ENCODE assay signal across 9 cellular contexts in the genomic region with DNA sequence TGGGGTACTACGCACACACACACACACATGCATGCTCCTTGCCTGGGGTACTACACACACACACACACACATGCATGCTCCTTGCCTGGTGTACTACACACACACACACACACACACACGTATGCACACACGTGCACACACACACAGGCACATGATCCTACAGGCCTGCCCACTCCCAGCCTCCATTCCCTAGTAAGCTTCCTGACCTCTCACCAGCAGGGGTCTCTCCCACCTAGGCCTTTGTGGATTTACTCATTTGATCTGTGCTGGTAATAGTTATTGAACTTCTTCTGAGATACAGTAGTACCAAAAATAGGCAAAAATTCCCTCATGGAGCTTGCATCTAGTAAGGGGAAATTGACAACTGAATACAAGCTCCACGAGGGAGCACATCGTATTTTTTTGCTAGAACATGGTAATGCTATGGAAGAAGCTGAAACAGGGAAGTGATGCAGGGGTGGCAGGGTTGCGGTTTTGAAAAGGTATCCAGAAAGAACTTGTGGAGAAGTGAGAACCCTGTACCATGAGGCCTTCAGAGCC. TPM values are rescaled to one million over a fixed set of nuclear protein-coding genes. Genes with fewer than 3 reads are reported as not detected.
DNase-seq lines count a peak whose midpoint lies in the region; ATAC-seq and TF ChIP-seq lines count a peak whose summit lies in the region.
"Had no signal": no experiment of that assay in that cellular context is flagged by ENCODE, and none has a peak within 500 bp of the region (broad histone marks: within the 10 kb centered on the region; RNA-seq: fewer than 3 reads in every experiment).

No MANE protein-coding gene starts in this region.

- H3K4me3 Mint-ChIP-seq in CD4-positive, alpha-beta memory T cell: peak overlapping the region in 1 of 8 donors; percentile 4
- H3K4me3 Mint-ChIP-seq in H9: no peak overlapping the region; a peak in 1 of 5 replicates
- no peak overlapping the region for H3K4me3 Mint-ChIP-seq in T-helper 17 cell
- no peak overlapping the region for H3K4me3 Mint-ChIP-seq in osteocyte (ENCODE audit: unreplicated experiment)

- no peaks in the 10 kb centered on the region for H3K36me3 ChIP-seq in CD4-positive, alpha-beta memory T cell (ENCODE audit: insufficient read depth, low read length)

- no peaks in the 10 kb centered on the region for H3K23me2 ChIP-seq in H9 (ENCODE audit: insufficient read length, low read depth, low read length, poor library complexity, severe bottlenecking)

- H3K27ac ChIP-seq in CD4-positive, alpha-beta memory T cell (ENCODE audit: low read depth, low read length): no peak overlapping the region
- no peak overlapping the region for H3K27ac ChIP-seq in H9 (ENCODE audit: insufficient read length, low read depth, low read length)
- H3K27ac ChIP-seq: SK-N-MC had no signal

- intact Hi-C loops in CD4-positive, alpha-beta memory T cell (cut with micrococcal nuclease): loop anchor here (1.0 kb wide), 3 partner anchors 63 to 166 kb away; no protein-coding TSS in a partner anchor

- peaks cover 2% of the 10 kb centered on the region for H4K20me1 ChIP-seq in H9 (ENCODE audit: control insufficient read depth, insufficient read depth, insufficient read length)

- no peak overlapping the region for H2AK5ac ChIP-seq in H9 (ENCODE audit: insufficient read length, low read length)

- H3K14ac ChIP-seq in H9 (ENCODE audit: insufficient read depth, low read length): no peak overlapping the region

- H3K4me1 Mint-ChIP-seq in CD4-positive, alpha-beta memory T cell: peaks cover 11 to 43% (median 24%) of the 10 kb centered on the region in 4 donors
- peaks cover 10 to 15% of the 10 kb centered on the region in 2 experiments for H3K4me1 Mint-ChIP-seq in H9
- H3K4me1 Mint-ChIP-seq in T-helper 17 cell: peaks cover 31% of the 10 kb centered on the region
- peaks cover 26% of the 10 kb centered on the region for H3K4me1 Mint-ChIP-seq in osteocyte (ENCODE audit: unreplicated experiment)

- no peak overlapping the region for H3K18ac ChIP-seq in H9 (ENCODE audit: insufficient read length, low read depth, low read length)

- H2BK12ac ChIP-seq in H9 (ENCODE audit: insufficient read length, low read depth, low read length): no peak overlapping the region

- no peak overlapping the region for H3K23ac ChIP-seq in H9 (ENCODE audit: insufficient read length, low read depth, low read length)

- H3K4me3 ChIP-seq in CD4-positive, alpha-beta memory T cell (ENCODE audit: low read length in 2 of 2): no peak overlapping the region
- H3K4me3 ChIP-seq in fibroblast of mammary gland (ENCODE audit: control insufficient read depth, low read depth, low read length): no peak overlapping the region
- H3K4me3 ChIP-seq: SK-N-MC had no signal

- H2BK120ac ChIP-seq in H9 (ENCODE audit: low read depth, low read length, poor library complexity, severe bottlenecking): no peak overlapping the region

- ATAC-seq in T-helper 17 cell (peak; percentile 44), HG03159 (IDR thresholded peaks at IDR 0.05; ENCODE audit: unreplicated experiment) (no peak)

- no peak for DNase-seq in CD4-positive, alpha-beta memory T cell
- DNase-seq in H9 (peak; percentile 68), T-helper 17 cell (no peak), fibroblast of mammary gland (ENCODE audit: low read depth) (peak; percentile 75), osteocyte (ENCODE audit: extremely low spot score, unreplicated experiment) (no peak), NCI-H1694 treated with DMSO at 0.1 percent for 48 hours (lab: John Stamatoyannopoulos, UW) (no peak), NCI-H128 (lab: John Stamatoyannopoulos, UW; ENCODE audit: unreplicated experiment) (no peak)

- H3K36me3 Mint-ChIP-seq in CD4-positive, alpha-beta memory T cell: no peaks in the 10 kb centered on the region
- H3K36me3 Mint-ChIP-seq in H9 (ENCODE audit: insufficient read depth in 1 of 3, low read depth in 3 of 3) (no peaks in the 10 kb centered on the region), T-helper 17 cell (ENCODE audit: low read depth) (no peaks in the 10 kb centered on the region), osteocyte (ENCODE audit: unreplicated experiment) (peaks cover 2% of the 10 kb centered on the region)

- no peak overlapping the region for H3T11ph ChIP-seq in H9 (ENCODE audit: low read length)

- H3K27me3 ChIP-seq in CD4-positive, alpha-beta memory T cell (ENCODE audit: insufficient read depth, low read length): no peaks in the 10 kb centered on the region
- H3K27me3 ChIP-seq in H9 (ENCODE audit: insufficient read depth, low read length): no peaks in the 10 kb centered on the region

- no peak overlapping the region for H2BK15ac ChIP-seq in H9 (ENCODE audit: low read depth, low read length)

- POLR2A ChIA-PET in CD4-positive, alpha-beta memory T cell (lab: Charles Lee; ENCODE audit: partially characterized antibody): interaction anchor here (0.7 to 2.6 kb wide), 8 partner anchors 18 to 165 kb away, joined by 3 to 10 read pairs (median 4); a partner anchor contains a TSS

- H3K4me2 ChIP-seq in H9 (ENCODE audit: insufficient read depth, insufficient read length, low read length): no peak overlapping the region

- H3K56ac ChIP-seq in H9 (ENCODE audit: insufficient read length, low read depth, low read length): no peak overlapping the region

- peaks cover 22% of the 10 kb centered on the region for H3K4me1 ChIP-seq in CD4-positive, alpha-beta memory T cell (ENCODE audit: insufficient read depth, low read length)
- no peaks in the 10 kb centered on the region; the same call in 1 of the 2 replicates for H3K4me1 ChIP-seq in H9 (ENCODE audit: insufficient read depth, low read length)

- H3K27ac Mint-ChIP-seq in CD4-positive, alpha-beta memory T cell: peak overlapping the region in 4 of 7 donors; percentile 49 to 78 (median 64)
- H3K27ac Mint-ChIP-seq in H9 (peak overlapping the region in 2 of 3 experiments; percentile 82 to 91; a peak in 5 of 7 replicates), T-helper 17 cell (no peak overlapping the region), osteocyte (ENCODE audit: unreplicated experiment) (no peak overlapping the region)

- H3K9ac ChIP-seq in H9 (ENCODE audit: extremely low read depth, insufficient read length, low read length): no peak overlapping the region

- no peak overlapping the region for H2AFZ ChIP-seq in H9 (ENCODE audit: low read length)

- no peak overlapping the region for H3K4ac ChIP-seq in H9 (ENCODE audit: low read depth, low read length)

- H4K91ac ChIP-seq in H9 (ENCODE audit: insufficient read length, low read depth, low read length): no peak overlapping the region

- WGBS in H9 (ENCODE audit: extremely low coverage, insufficient read length, low lambda C conversion rate): no CpG with 5 or more reads among the region's 6 CpGs

- H2BK5ac ChIP-seq in H9 (ENCODE audit: insufficient read length, low read length): no peak overlapping the region

- TF ChIP-seq CTCF in H9 (conservative IDR thresholded peaks at IDR 0.05) (peak; percentile 65), fibroblast of mammary gland (conservative IDR thresholded peaks at IDR 0.05; ENCODE audit: control insufficient read depth, insufficient read depth, low read depth, low read length) (peak; percentile 79), osteocyte (IDR thresholded peaks at IDR 0.05) (peak; percentile 59)

- CTCF ChIA-PET in CD4-positive, alpha-beta memory T cell (lab: Charles Lee; ENCODE audit: partially characterized antibody): interaction anchor here (0.7 to 24.3 kb wide), 26 partner anchors 10 to 290 kb away, joined by 3 to 471 read pairs (median 4); a partner anchor contains a TSS

- H4K5ac ChIP-seq in H9 (ENCODE audit: insufficient read length, low read depth, low read length): no peak overlapping the region

- H3K9me3 Mint-ChIP-seq in CD4-positive, alpha-beta memory T cell: no peaks in the 10 kb centered on the region
- no peaks in the 10 kb centered on the region for H3K9me3 Mint-ChIP-seq in H9
- H3K9me3 Mint-ChIP-seq in osteocyte (ENCODE audit: unreplicated experiment): no peaks in the 10 kb centered on the region

- H3K27me3 Mint-ChIP-seq in CD4-positive, alpha-beta memory T cell: no peaks in the 10 kb centered on the region
- peaks cover 1% of the 10 kb centered on the region; the same call in 1 of the 2 replicates for H3K27me3 Mint-ChIP-seq in H9 (ENCODE audit: low read depth)
- no peaks in the 10 kb centered on the region for H3K27me3 Mint-ChIP-seq in T-helper 17 cell
- no peaks in the 10 kb centered on the region for H3K27me3 Mint-ChIP-seq in osteocyte (ENCODE audit: unreplicated experiment)

- no peaks in the 10 kb centered on the region for H3K79me1 ChIP-seq in H9 (ENCODE audit: insufficient read depth, low read depth, low read length, poor library complexity, severe bottlenecking)

- no peak overlapping the region for H2BK20ac ChIP-seq in H9 (ENCODE audit: low read depth, low read length, poor library complexity, severe bottlenecking)

- H4K8ac ChIP-seq in H9 (replicated peaks; ENCODE audit: insufficient read length, low read depth, low read length): no peak overlapping the region

- H3K79me2 ChIP-seq in H9 (ENCODE audit: insufficient read depth, low read length): no peaks in the 10 kb centered on the region

- H3K9me3 ChIP-seq in CD4-positive, alpha-beta memory T cell (ENCODE audit: control insufficient read depth in 1 of 2, low read length in 2 of 2): no peaks in the 10 kb centered on the region
- H3K9me3 ChIP-seq in H9 (ENCODE audit: control insufficient read depth, low read depth, low read length) (no peaks in the 10 kb centered on the region), T-helper 17 cell (ENCODE audit: control insufficient read depth, low read length, poor library complexity, severe bottlenecking) (no peaks in the 10 kb centered on the region)

RNA-seq across cellular contexts. Expression of a gene that starts 19.1 kb away (rescaled TPM):
- 1 to 10 TPM; 3.0 to 3.9 TPM for total RNA-seq in CD4-positive, alpha-beta memory T cell
- 1 to 10 TPM in 1 of 2 donors, not detected in 1; 1.1 TPM for polyA plus RNA-seq in CD4-positive, alpha-beta memory T cell
- 1.7 and 2.3 TPM in 2 replicates for total RNA-seq in H9 (2021)
- 10 to 100 TPM in 1 of 2 donors, 1 to 10 TPM in 1; 3.5 to 12.3 TPM for total RNA-seq in T-helper 17 cell
- 8.7 and 10.3 TPM in 2 replicates for total RNA-seq in osteocyte

RNA-seq across cellular contexts. Expression of a gene that starts 19.2 kb away (rescaled TPM):
- 10 to 100 TPM; 57.1 to 58.4 TPM for total RNA-seq in CD4-positive, alpha-beta memory T cell
- 10 to 100 TPM; 21.5 to 22.1 TPM for polyA plus RNA-seq in CD4-positive, alpha-beta memory T cell
- total RNA-seq in H9 (2021): 36.1 and 37.4 TPM in 2 replicates
- total RNA-seq in T-helper 17 cell: 10 to 100 TPM; 29.2 to 40.1 TPM
- 54.3 and 62.1 TPM in 2 replicates for total RNA-seq in osteocyte

RNA-seq across cellular contexts. Expression of a gene that starts 26.8 kb away (rescaled TPM):
- total RNA-seq in CD4-positive, alpha-beta memory T cell: 10 to 100 TPM; 14.9 to 15.3 TPM
- 10 to 100 TPM; 22.5 to 89.7 TPM for polyA plus RNA-seq in CD4-positive, alpha-beta memory T cell
- total RNA-seq in H9 (2021): 8.2 and 8.5 TPM in 2 replicates
- total RNA-seq in T-helper 17 cell: 100 to 1,000 TPM; 356 to 408 TPM
- 12.8 and 15.1 TPM in 2 replicates for total RNA-seq in osteocyte

Comparison
In these comparisons a context has a peak if more than half of its experiments do, and no peak if none do; other contexts are left out.
1. DNase-seq: peak in H9 (single experiment) and fibroblast of mammary gland (single experiment); none in CD4-positive, alpha-beta memory T cell (0 of 5), T-helper 17 cell (0 of 3), osteocyte (single experiment), NCI-H1694 treated with DMSO at 0.1 percent for 48 hours (single experiment) and NCI-H128 (single experiment).
2. H3K27ac Mint-ChIP-seq: peak in CD4-positive, alpha-beta memory T cell (4 of 7) and H9 (2 of 3); none in T-helper 17 cell (single experiment) and osteocyte (single experiment).
3. RNA of a gene that starts 26.8 kb away (total RNA-seq): 356 to 408 TPM in T-helper 17 cell; 14.9 to 15.3 TPM in CD4-positive, alpha-beta memory T cell, 12.8 to 15.1 TPM in osteocyte and 8.2 to 8.5 TPM in H9; every median in the first group is over 10 times any median in the second.
4. Peak in every context shown above with its lines, with median percentiles within 50 percentile points of each other: CTCF ChIP-seq.